In genomic region chr9:129814432-129815223, GRCh38 we compare ENCODE assay signal across 26 cellular contexts. TPM values are rescaled to one million over a fixed set of nuclear protein-coding genes. Genes with fewer than 3 reads are reported as not detected.
DNase-seq lines count a peak whose midpoint lies in the region; TF ChIP-seq lines count a peak whose summit lies in the region.
"Had no signal": no experiment of that assay in that cellular context is flagged by ENCODE, and none has a peak within 500 bp of the region (broad histone marks: within the 10 kb centered on the region; RNA-seq: fewer than 3 reads in every experiment).

No MANE protein-coding gene starts in this region.

- no peak overlapping the region for H3K14ac ChIP-seq in H9 (ENCODE audit: insufficient read depth, low read length)

- no peaks in the 10 kb centered on the region for H3K9me3 ChIP-seq in H9 (ENCODE audit: control insufficient read depth, low read depth, low read length)
- no peaks in the 10 kb centered on the region for H3K9me3 ChIP-seq in neutrophil
- H3K9me3 ChIP-seq: body of pancreas, thoracic aorta, uterus had no signal

- H3T11ph ChIP-seq in H9 (ENCODE audit: low read length) = no peak overlapping the region

- no peak overlapping the region for H2BK20ac ChIP-seq in H9 (ENCODE audit: low read depth, low read length, poor library complexity, severe bottlenecking)

- no peak overlapping the region for H2BK12ac ChIP-seq in H9 (ENCODE audit: insufficient read length, low read depth, low read length)

- H3K4me3 Mint-ChIP-seq in activated CD4-positive, alpha-beta T cell treated with anti-CD3 and anti-CD28 coated beads, Interleukin-2, amount 10 ng/mL, durations not matched to agents 7 days and 5 days = no peak overlapping the region
- no peak overlapping the region for H3K4me3 Mint-ChIP-seq in activated CD4-positive, alpha-beta T cell treated with anti-CD3 and anti-CD28 coated beads, Interleukin-2, amount 10 ng/mL, durations not matched to agents 24 days and 14 days
- no peak overlapping the region for H3K4me3 Mint-ChIP-seq in H9
- no peak overlapping the region for H3K4me3 Mint-ChIP-seq in dendritic cell treated with granulocyte-macrophage colony-stimulating factor and Interleukin-4, amounts not matched to agents 40 ng/mL and 50 ng/mL, for 4 days
- H3K4me3 Mint-ChIP-seq: T-helper 1 cell treated with Interleukin-12 subunit alpha and Interleukin-12 subunit beta and Interleukin-4 antibody, amounts not matched to agents 30 μg/mL and 1 μg/mL, for 36 hours had no signal

- H3K79me2 ChIP-seq in H9 (ENCODE audit: insufficient read depth, low read length) = no peaks in the 10 kb centered on the region

- H2AFZ ChIP-seq in H9 (ENCODE audit: low read length) = no peak overlapping the region

- H3K9ac ChIP-seq in H9 (ENCODE audit: extremely low read depth, insufficient read length, low read length) = no peak overlapping the region

- no peaks in the 10 kb centered on the region for H4K20me1 ChIP-seq in H9 (ENCODE audit: control insufficient read depth, insufficient read depth, insufficient read length)

- H2BK15ac ChIP-seq in H9 (ENCODE audit: low read depth, low read length) = no peak overlapping the region

- H4K91ac ChIP-seq in H9 (ENCODE audit: insufficient read length, low read depth, low read length) = no peak overlapping the region

- no peak overlapping the region for H2BK120ac ChIP-seq in H9 (ENCODE audit: low read depth, low read length, poor library complexity, severe bottlenecking)

- H3K27ac ChIP-seq in H9 (ENCODE audit: insufficient read length, low read depth, low read length) = no peak overlapping the region
- H3K27ac ChIP-seq in neutrophil = peak overlapping the region; percentile 90
- H3K27ac ChIP-seq: body of pancreas, SK-N-MC, thoracic aorta, uterus had no signal

- no CpG with 5 or more reads among the region's 17 CpGs for whole genome bisulfite sequencing in H9 (ENCODE audit: extremely low coverage, insufficient read length, low lambda C conversion rate)

- H3K18ac ChIP-seq in H9 (ENCODE audit: insufficient read length, low read depth, low read length) = no peak overlapping the region

- peaks cover 57% of the 10 kb centered on the region for H3K36me3 Mint-ChIP-seq in activated CD4-positive, alpha-beta T cell treated with anti-CD3 and anti-CD28 coated beads, Interleukin-2, amount 10 ng/mL, durations not matched to agents 7 days and 5 days (ENCODE audit: low read depth)
- H3K36me3 Mint-ChIP-seq in activated CD4-positive, alpha-beta T cell treated with anti-CD3 and anti-CD28 coated beads, Interleukin-2, amount 10 ng/mL, durations not matched to agents 24 days and 14 days (ENCODE audit: low read depth) = peaks cover 78% of the 10 kb centered on the region
- peaks cover 35 to 89% (median 72%) of the 10 kb centered on the region in 3 experiments for H3K36me3 Mint-ChIP-seq in H9 (ENCODE audit: insufficient read depth in 1 of 3, low read depth in 3 of 3)
- peaks cover 99% of the 10 kb centered on the region for H3K36me3 Mint-ChIP-seq in dendritic cell treated with granulocyte-macrophage colony-stimulating factor and Interleukin-4, amounts not matched to agents 40 ng/mL and 50 ng/mL, for 4 days (ENCODE audit: low read depth)

- H4K5ac ChIP-seq in H9 (ENCODE audit: insufficient read length, low read depth, low read length) = no peak overlapping the region

- CTCF ChIA-PET in activated CD4-positive, alpha-beta T cell treated with anti-CD3 and anti-CD28 coated beads, Interleukin-2, amount 10 ng/mL, durations not matched to agents 7 days and 5 days (lab: Charles Lee) = no interaction called here

- H2AK5ac ChIP-seq in H9 (ENCODE audit: insufficient read length, low read length) = no peak overlapping the region

- H3K4ac ChIP-seq in H9 (ENCODE audit: low read depth, low read length) = no peak overlapping the region

- H2BK5ac ChIP-seq in H9 (ENCODE audit: insufficient read length, low read length) = no peak overlapping the region

- peaks cover 89% of the 10 kb centered on the region for H3K36me3 ChIP-seq in neutrophil
- H3K36me3 ChIP-seq: uterus had no signal

- no peak overlapping the region for H3K4me3 ChIP-seq in neutrophil (ENCODE audit: low read depth in 1 of 2, low read length in 1 of 2)
- H3K4me3 ChIP-seq: body of pancreas, dorsolateral prefrontal cortex, SK-N-MC, thoracic aorta, uterus had no signal

- no peak for DNase-seq in activated CD4-positive, alpha-beta T cell treated with anti-CD3 and anti-CD28 coated beads, Interleukin-2, amount 10 ng/mL, durations not matched to agents 7 days and 5 days
- no peak for DNase-seq in activated CD4-positive, alpha-beta T cell treated with anti-CD3 and anti-CD28 coated beads, Interleukin-2, amount 10 ng/mL, durations not matched to agents 24 days and 14 days
- DNase-seq in H9 (no peak), amniotic stem cell (lab: John Stamatoyannopoulos, UW) (no peak), NCI-H510A (lab: John Stamatoyannopoulos, UW) (no peak), HT-29 (ENCODE audit: low spot score) (no peak)
- DNase-seq: activated CD4-positive, alpha-beta T cell treated with anti-CD3 and anti-CD28 coated beads, Interleukin-2, amount 50 U/mL, for 1 hour; activated CD8-positive, alpha-beta memory T cell treated with anti-CD3 and anti-CD28 coated beads, Interleukin-2, amount 50 U/mL, for 4 hours; body of pancreas; cerebellar nuclear complex; DMS153; dorsolateral prefrontal cortex; HCEC 1CT; hypothalamus; Karpas-422; mesenchymal stem cell; NCI-H146; stimulated activated CD4-positive, alpha-beta T cell treated with anti-CD3 and anti-CD28 coated beads, Interleukin-15, amount 100 ng/mL, for 24 hours; stimulated activated naive CD4-positive, alpha-beta T cell treated with Interleukin-2 at 50 U/mL for 16 hours; uterus had no signal

- TF ChIP-seq CTCF in H9 (conservative IDR thresholded peaks at IDR 0.05) (no peak), neutrophil (IDR thresholded peaks at IDR 0.05) (no peak)

- H3K23me2 ChIP-seq in H9 (ENCODE audit: insufficient read length, low read depth, low read length, poor library complexity, severe bottlenecking) = no peaks in the 10 kb centered on the region

- no peak overlapping the region for H3K4me2 ChIP-seq in H9 (ENCODE audit: insufficient read depth, insufficient read length, low read length)

- no peaks in the 10 kb centered on the region for H3K79me1 ChIP-seq in H9 (ENCODE audit: insufficient read depth, low read depth, low read length, poor library complexity, severe bottlenecking)

- intact Hi-C loops in activated CD4-positive, alpha-beta T cell treated with anti-CD3 and anti-CD28 coated beads, Interleukin-2, amount 10 ng/mL, durations not matched to agents 24 days and 14 days (cut with micrococcal nuclease) = no loop called here
- intact Hi-C loops in dendritic cell treated with granulocyte-macrophage colony-stimulating factor and Interleukin-4, amounts not matched to agents 40 ng/mL and 50 ng/mL, for 4 days (cut with micrococcal nuclease) = no loop called here

- H3K56ac ChIP-seq in H9 (ENCODE audit: insufficient read length, low read depth, low read length) = no peak overlapping the region

- H3K23ac ChIP-seq in H9 (ENCODE audit: insufficient read length, low read depth, low read length) = no peak overlapping the region

- H3K27me3 ChIP-seq in H9 (ENCODE audit: insufficient read depth, low read length) (no peaks in the 10 kb centered on the region), neutrophil (no peaks in the 10 kb centered on the region)
- H3K27me3 ChIP-seq: body of pancreas, dorsolateral prefrontal cortex, uterus had no signal

- peaks cover 21% of the 10 kb centered on the region for H3K4me1 Mint-ChIP-seq in activated CD4-positive, alpha-beta T cell treated with anti-CD3 and anti-CD28 coated beads, Interleukin-2, amount 10 ng/mL, durations not matched to agents 7 days and 5 days
- H3K4me1 Mint-ChIP-seq in activated CD4-positive, alpha-beta T cell treated with anti-CD3 and anti-CD28 coated beads, Interleukin-2, amount 10 ng/mL, durations not matched to agents 24 days and 14 days = peaks cover 6% of the 10 kb centered on the region
- H3K4me1 Mint-ChIP-seq in H9 = no peaks in the 10 kb centered on the region
- peaks cover 57% of the 10 kb centered on the region for H3K4me1 Mint-ChIP-seq in dendritic cell treated with granulocyte-macrophage colony-stimulating factor and Interleukin-4, amounts not matched to agents 40 ng/mL and 50 ng/mL, for 4 days (ENCODE audit: low read depth)

- POLR2A ChIA-PET in activated CD4-positive, alpha-beta T cell treated with anti-CD3 and anti-CD28 coated beads, Interleukin-2, amount 10 ng/mL, durations not matched to agents 7 days and 5 days (lab: Charles Lee) = no interaction called here

- H3K4me1 ChIP-seq in H9 (ENCODE audit: insufficient read depth, low read length) (no peaks in the 10 kb centered on the region), neutrophil (ENCODE audit: control insufficient read depth in 1 of 2, insufficient read depth in 1 of 2, low read depth in 1 of 2, low read length in 1 of 2) (peaks cover 44 to 45% of the 10 kb centered on the region in 2 experiments)
- H3K4me1 ChIP-seq: uterus had no signal

- H3K9me3 Mint-ChIP-seq in activated CD4-positive, alpha-beta T cell treated with anti-CD3 and anti-CD28 coated beads, Interleukin-2, amount 10 ng/mL, durations not matched to agents 7 days and 5 days = no peaks in the 10 kb centered on the region
- no peaks in the 10 kb centered on the region for H3K9me3 Mint-ChIP-seq in activated CD4-positive, alpha-beta T cell treated with anti-CD3 and anti-CD28 coated beads, Interleukin-2, amount 10 ng/mL, durations not matched to agents 24 days and 14 days
- H3K9me3 Mint-ChIP-seq in H9 = no peaks in the 10 kb centered on the region
- no peaks in the 10 kb centered on the region for H3K9me3 Mint-ChIP-seq in dendritic cell treated with granulocyte-macrophage colony-stimulating factor and Interleukin-4, amounts not matched to agents 40 ng/mL and 50 ng/mL, for 4 days
- H3K9me3 Mint-ChIP-seq: CD8-positive, alpha-beta memory T cell; T-helper 1 cell treated with Interleukin-12 subunit alpha and Interleukin-12 subunit beta and Interleukin-4 antibody, amounts not matched to agents 30 μg/mL and 1 μg/mL, for 36 hours had no signal

- H4K8ac ChIP-seq in H9 (replicated peaks; ENCODE audit: insufficient read length, low read depth, low read length) = no peak overlapping the region

- no peaks in the 10 kb centered on the region for H3K27me3 Mint-ChIP-seq in activated CD4-positive, alpha-beta T cell treated with anti-CD3 and anti-CD28 coated beads, Interleukin-2, amount 10 ng/mL, durations not matched to agents 7 days and 5 days
- H3K27me3 Mint-ChIP-seq in activated CD4-positive, alpha-beta T cell treated with anti-CD3 and anti-CD28 coated beads, Interleukin-2, amount 10 ng/mL, durations not matched to agents 24 days and 14 days = no peaks in the 10 kb centered on the region
- H3K27me3 Mint-ChIP-seq in H9 (ENCODE audit: low read depth) = no peaks in the 10 kb centered on the region; the same call in 1 of the 2 replicates
- no peaks in the 10 kb centered on the region for H3K27me3 Mint-ChIP-seq in dendritic cell treated with granulocyte-macrophage colony-stimulating factor and Interleukin-4, amounts not matched to agents 40 ng/mL and 50 ng/mL, for 4 days
- H3K27me3 Mint-ChIP-seq: CD8-positive, alpha-beta memory T cell had no signal

- peak overlapping the region; percentile 46 for H3K27ac Mint-ChIP-seq in activated CD4-positive, alpha-beta T cell treated with anti-CD3 and anti-CD28 coated beads, Interleukin-2, amount 10 ng/mL, durations not matched to agents 7 days and 5 days
- H3K27ac Mint-ChIP-seq in activated CD4-positive, alpha-beta T cell treated with anti-CD3 and anti-CD28 coated beads, Interleukin-2, amount 10 ng/mL, durations not matched to agents 24 days and 14 days = no peak overlapping the region
- H3K27ac Mint-ChIP-seq in H9 = peak overlapping the region in 2 of 3 experiments; percentile 30 to 78; a peak in 4 of 7 replicates
- H3K27ac Mint-ChIP-seq in dendritic cell treated with granulocyte-macrophage colony-stimulating factor and Interleukin-4, amounts not matched to agents 40 ng/mL and 50 ng/mL, for 4 days = peak overlapping the region; percentile 40
- H3K27ac Mint-ChIP-seq: T-helper 1 cell treated with Interleukin-12 subunit alpha and Interleukin-12 subunit beta and Interleukin-4 antibody, amounts not matched to agents 30 μg/mL and 1 μg/mL, for 36 hours had no signal

RNA-seq across cellular contexts. Expression of gene TOR1A, which starts 9.3 kb away (rescaled TPM):
- total RNA-seq in activated CD4-positive, alpha-beta T cell treated with anti-CD3 and anti-CD28 coated beads, Interleukin-2, amount 10 ng/mL, durations not matched to agents 7 days and 5 days = 10 to 100 TPM; 52.0 to 58.5 TPM
- 55.1 and 60.5 TPM in 2 replicates for total RNA-seq in activated CD4-positive, alpha-beta T cell treated with anti-CD3 and anti-CD28 coated beads, Interleukin-2, amount 10 ng/mL, durations not matched to agents 24 days and 14 days
- 57.0 and 60.1 TPM in 2 replicates for total RNA-seq in H9 (2021)
- 21.3 and 25.2 TPM in 2 replicates for total RNA-seq in HT-29 (2014; rRNA removed; shearing (Covaris generic))

RNA-seq across cellular contexts. Expression of gene TOR1B, which starts 11.6 kb away (rescaled TPM):
- total RNA-seq in activated CD4-positive, alpha-beta T cell treated with anti-CD3 and anti-CD28 coated beads, Interleukin-2, amount 10 ng/mL, durations not matched to agents 7 days and 5 days = 10 to 100 TPM; 21.9 to 27.1 TPM
- 22.7 and 24.1 TPM in 2 replicates for total RNA-seq in activated CD4-positive, alpha-beta T cell treated with anti-CD3 and anti-CD28 coated beads, Interleukin-2, amount 10 ng/mL, durations not matched to agents 24 days and 14 days
- 18.1 and 18.7 TPM in 2 replicates for total RNA-seq in H9 (2021)
- total RNA-seq in HT-29 (2014; rRNA removed; shearing (Covaris generic)) = 25.0 and 27.1 TPM in 2 replicates

RNA-seq across cellular contexts. Expression of gene C9orf78, which starts 20.4 kb away (rescaled TPM):
- 10 to 100 TPM; 83.9 to 89.2 TPM for total RNA-seq in activated CD4-positive, alpha-beta T cell treated with anti-CD3 and anti-CD28 coated beads, Interleukin-2, amount 10 ng/mL, durations not matched to agents 7 days and 5 days
- 59.9 and 60.9 TPM in 2 replicates for total RNA-seq in activated CD4-positive, alpha-beta T cell treated with anti-CD3 and anti-CD28 coated beads, Interleukin-2, amount 10 ng/mL, durations not matched to agents 24 days and 14 days
- total RNA-seq in H9 (2021) = 37.5 and 43.6 TPM in 2 replicates
- total RNA-seq in HT-29 (2014; rRNA removed; shearing (Covaris generic)) = 27.9 and 37.8 TPM in 2 replicates

RNA-seq across cellular contexts. Expression of gene USP20, which starts 20.6 kb away (rescaled TPM):
- total RNA-seq in activated CD4-positive, alpha-beta T cell treated with anti-CD3 and anti-CD28 coated beads, Interleukin-2, amount 10 ng/mL, durations not matched to agents 7 days and 5 days = 100 to 1,000 TPM in 1 of 2 experiments, 10 to 100 TPM in 1; 90.8 to 105 TPM
- total RNA-seq in activated CD4-positive, alpha-beta T cell treated with anti-CD3 and anti-CD28 coated beads, Interleukin-2, amount 10 ng/mL, durations not matched to agents 24 days and 14 days = 44.3 and 47.2 TPM in 2 replicates
- 17.3 and 20.9 TPM in 2 replicates for total RNA-seq in H9 (2021)
- total RNA-seq in HT-29 (2014; rRNA removed; shearing (Covaris generic)) = 12.4 and 14.8 TPM in 2 replicates
